11 cellular contexts compared by ENCODE assay signal in the genomic region with DNA sequence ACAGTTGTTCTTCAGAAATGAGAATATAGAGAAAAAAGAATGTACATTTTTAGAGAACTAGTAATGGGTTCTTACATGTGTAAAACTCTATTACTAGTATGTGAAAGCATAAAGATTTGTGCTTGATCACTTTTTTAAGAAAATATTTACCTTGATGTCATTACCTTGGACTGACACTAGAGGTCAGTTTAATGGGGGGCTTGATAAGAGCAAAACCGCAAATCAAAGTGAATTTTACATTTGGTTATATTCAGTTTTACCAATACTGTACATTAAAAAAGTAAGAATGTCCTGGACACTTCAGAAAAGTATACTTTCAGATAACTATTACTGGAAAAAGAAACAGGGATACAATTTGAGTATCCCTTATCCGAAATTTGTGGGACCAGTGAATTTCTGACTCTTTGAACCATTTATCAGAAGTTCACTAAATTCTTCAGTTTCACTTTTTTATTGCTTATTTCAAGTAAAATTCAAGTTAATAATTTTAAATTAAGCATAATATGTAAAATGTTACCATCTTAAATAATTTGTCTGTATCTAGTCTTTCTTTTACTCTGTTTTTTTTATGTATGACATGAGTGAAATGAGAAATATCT.
DNase-seq lines count a peak whose midpoint lies in the region; ATAC-seq, FAIRE-seq and TF ChIP-seq lines count a peak whose summit lies in the region.
"Had no signal": no experiment of that assay in that cellular context is flagged by ENCODE, and none has a peak within 500 bp of the region (broad histone marks: within the 10 kb centered on the region; RNA-seq: fewer than 3 reads in every experiment).

No MANE protein-coding gene starts in this region.

- H3K27me3 Mint-ChIP-seq in activated naive CD4-positive, alpha-beta T cell treated with anti-CD3 and anti-CD28 coated beads for 36 hours (ENCODE audit: low read depth), result no peaks in the 10 kb centered on the region
- H3K27me3 Mint-ChIP-seq in activated naive CD8-positive, alpha-beta T cell treated with anti-CD3 and anti-CD28 coated beads, Interleukin-2, amount 50 U/mL, for 24 hours, result no peaks in the 10 kb centered on the region

- H3K9me3 Mint-ChIP-seq in activated naive CD4-positive, alpha-beta T cell treated with anti-CD3 and anti-CD28 coated beads for 36 hours, result peaks cover 9% of the 10 kb centered on the region
- H3K9me3 Mint-ChIP-seq in activated naive CD8-positive, alpha-beta T cell treated with anti-CD3 and anti-CD28 coated beads, Interleukin-2, amount 50 U/mL, for 24 hours, result peaks cover 6% of the 10 kb centered on the region

- H3K4me1 Mint-ChIP-seq in activated naive CD4-positive, alpha-beta T cell treated with anti-CD3 and anti-CD28 coated beads for 36 hours (ENCODE audit: low read depth), result no peaks in the 10 kb centered on the region
- H3K4me1 Mint-ChIP-seq in activated naive CD8-positive, alpha-beta T cell treated with anti-CD3 and anti-CD28 coated beads, Interleukin-2, amount 50 U/mL, for 24 hours, result no peaks in the 10 kb centered on the region

- WGBS in liver, result 66% methylated on average over 2 of the region's 2 CpGs

- no peaks in the 10 kb centered on the region for H3K36me3 ChIP-seq in liver (ENCODE audit: control insufficient read depth in 4 of 4, insufficient read depth in 3 of 4, low read depth in 1 of 4, low read length in 3 of 4)

- ATAC-seq in activated naive CD8-positive, alpha-beta T cell treated with anti-CD3 and anti-CD28 coated beads, Interleukin-2, amount 50 U/mL, for 24 hours, result no peak
- ATAC-seq: psoas muscle had no signal

- H3K36me3 Mint-ChIP-seq in activated naive CD4-positive, alpha-beta T cell treated with anti-CD3 and anti-CD28 coated beads for 36 hours (ENCODE audit: low read depth), result no peaks in the 10 kb centered on the region
- no peaks in the 10 kb centered on the region for H3K36me3 Mint-ChIP-seq in activated naive CD8-positive, alpha-beta T cell treated with anti-CD3 and anti-CD28 coated beads, Interleukin-2, amount 50 U/mL, for 24 hours (ENCODE audit: low read depth)

- FAIRE-seq in D721Med (lab: Jason Lieb, UNC), result peak; percentile 84

- TF ChIP-seq RAD21 in liver (IDR thresholded peaks at IDR 0.05), result peak in 1 of 2 donors; percentile 60

- H3K27me3 ChIP-seq in liver (ENCODE audit: control insufficient read depth in 4 of 4, insufficient read depth in 4 of 4, low read length in 3 of 4), result no peaks in the 10 kb centered on the region

- H3K4me3 ChIP-seq in HFF-Myc (replicated peaks; ENCODE audit: low read depth, low read length) (no peak overlapping the region), liver (ENCODE audit: low read depth in 1 of 3, low read length in 3 of 3) (no peak overlapping the region)
- H3K4me3 ChIP-seq: psoas muscle had no signal

- no peak overlapping the region for H3K4me3 Mint-ChIP-seq in activated naive CD4-positive, alpha-beta T cell treated with anti-CD3 and anti-CD28 coated beads for 36 hours
- H3K4me3 Mint-ChIP-seq in activated naive CD8-positive, alpha-beta T cell treated with anti-CD3 and anti-CD28 coated beads, Interleukin-2, amount 50 U/mL, for 24 hours, result no peak overlapping the region

- no peak overlapping the region for H3K27ac ChIP-seq in liver (ENCODE audit: low read depth in 1 of 2, low read length in 2 of 2)
- H3K27ac ChIP-seq: psoas muscle had no signal

- H3K9ac ChIP-seq in liver (ENCODE audit: low read depth in 1 of 2, low read length in 2 of 2), result no peak overlapping the region

- H3K4me1 ChIP-seq in liver (ENCODE audit: control insufficient read depth in 4 of 4, insufficient read depth in 4 of 4, low read length in 3 of 4), result no peaks in the 10 kb centered on the region
- H3K4me1 ChIP-seq: psoas muscle had no signal

- CTCF ChIA-PET in activated naive CD4-positive, alpha-beta T cell treated with anti-CD3 and anti-CD28 coated beads for 36 hours (lab: Charles Lee), result no interaction called here

- TF ChIP-seq CTCF in D721Med (IDR thresholded peaks at IDR 0.05; ENCODE audit: insufficient read depth, missing control alignments), result peak; percentile 48
- TF ChIP-seq CTCF in HFF-Myc (IDR thresholded peaks at IDR 0.05; ENCODE audit: low read depth, low read length, missing control alignments), result peak; percentile 28
- peak; percentile 24 for TF ChIP-seq CTCF in liver (IDR thresholded peaks at IDR 0.05; ENCODE audit: low read depth, low read length, missing input control)

- H3K27ac Mint-ChIP-seq in activated naive CD4-positive, alpha-beta T cell treated with anti-CD3 and anti-CD28 coated beads for 36 hours, result no peak overlapping the region
- no peak overlapping the region for H3K27ac Mint-ChIP-seq in activated naive CD8-positive, alpha-beta T cell treated with anti-CD3 and anti-CD28 coated beads, Interleukin-2, amount 50 U/mL, for 24 hours

- DNase-seq in D721Med (ENCODE audit: insufficient read length, low spot score), result no peak
- no peak for DNase-seq in HFF-Myc (ENCODE audit: extremely low read depth, low read depth)
- peak; percentile 7 for DNase-seq in amniotic epithelial cell (ENCODE audit: low read depth)
- DNase-seq in activated naive CD4-positive, alpha-beta T cell treated with anti-CD3 and anti-CD28 coated beads for 36 hours, result no peak
- no peak for DNase-seq in activated naive CD8-positive, alpha-beta T cell treated with anti-CD3 and anti-CD28 coated beads, Interleukin-2, amount 50 U/mL, for 24 hours
- no peak for DNase-seq in NK-92 treated with Interleukin-12 subunit alpha and Interleukin-12 subunit beta, amount 100 ng/mL, for 24 hours (lab: John Stamatoyannopoulos, UW)
- no peak for DNase-seq in HuH-7.5 (ENCODE audit: low spot score)
- DNase-seq: activated gamma-delta T cell treated with Interleukin-2 at 50 U/mL for 16 hours, psoas muscle, T-helper 9 cell had no signal

- no peaks in the 10 kb centered on the region for H3K9me3 ChIP-seq in liver (ENCODE audit: control insufficient read depth in 4 of 4, low read length in 3 of 4)
- H3K9me3 ChIP-seq: psoas muscle had no signal

- intact Hi-C loops in activated naive CD4-positive, alpha-beta T cell treated with anti-CD3 and anti-CD28 coated beads for 36 hours (cut with micrococcal nuclease), result no loop called here

TF ChIP-seq in liver, 16 proteins besides CTCF, POLR2A, EP300 and RAD21:
- TF ChIP-seq, protein P1, sequence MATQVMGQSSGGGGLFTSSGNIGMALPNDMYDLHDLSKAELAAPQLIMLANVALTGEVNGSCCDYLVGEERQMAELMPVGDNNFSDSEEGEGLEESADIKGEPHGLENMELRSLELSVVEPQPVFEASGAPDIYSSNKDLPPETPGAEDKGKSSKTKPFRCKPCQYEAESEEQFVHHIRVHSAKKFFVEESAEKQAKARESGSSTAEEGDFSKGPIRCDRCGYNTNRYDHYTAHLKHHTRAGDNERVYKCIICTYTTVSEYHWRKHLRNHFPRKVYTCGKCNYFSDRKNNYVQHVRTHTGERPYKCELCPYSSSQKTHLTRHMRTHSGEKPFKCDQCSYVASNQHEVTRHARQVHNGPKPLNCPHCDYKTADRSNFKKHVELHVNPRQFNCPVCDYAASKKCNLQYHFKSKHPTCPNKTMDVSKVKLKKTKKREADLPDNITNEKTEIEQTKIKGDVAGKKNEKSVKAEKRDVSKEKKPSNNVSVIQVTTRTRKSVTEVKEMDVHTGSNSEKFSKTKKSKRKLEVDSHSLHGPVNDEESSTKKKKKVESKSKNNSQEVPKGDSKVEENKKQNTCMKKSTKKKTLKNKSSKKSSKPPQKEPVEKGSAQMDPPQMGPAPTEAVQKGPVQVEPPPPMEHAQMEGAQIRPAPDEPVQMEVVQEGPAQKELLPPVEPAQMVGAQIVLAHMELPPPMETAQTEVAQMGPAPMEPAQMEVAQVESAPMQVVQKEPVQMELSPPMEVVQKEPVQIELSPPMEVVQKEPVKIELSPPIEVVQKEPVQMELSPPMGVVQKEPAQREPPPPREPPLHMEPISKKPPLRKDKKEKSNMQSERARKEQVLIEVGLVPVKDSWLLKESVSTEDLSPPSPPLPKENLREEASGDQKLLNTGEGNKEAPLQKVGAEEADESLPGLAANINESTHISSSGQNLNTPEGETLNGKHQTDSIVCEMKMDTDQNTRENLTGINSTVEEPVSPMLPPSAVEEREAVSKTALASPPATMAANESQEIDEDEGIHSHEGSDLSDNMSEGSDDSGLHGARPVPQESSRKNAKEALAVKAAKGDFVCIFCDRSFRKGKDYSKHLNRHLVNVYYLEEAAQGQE (IDR thresholded peaks at IDR 0.05), result no peak
- TF ChIP-seq GABPA (IDR thresholded peaks at IDR 0.05 in 1 of 2, conservative IDR thresholded peaks at IDR 0.05 in 1 of 2) (no peak), HNF4A (conservative IDR thresholded peaks at IDR 0.05) (no peak), HNF4G (IDR thresholded peaks at IDR 0.05) (no peak), TAF1 (conservative IDR thresholded peaks at IDR 0.05) (no peak), RXRA (IDR thresholded peaks at IDR 0.05) (no peak), SP1 (IDR thresholded peaks at IDR 0.05) (no peak), NR2F2 (IDR thresholded peaks at IDR 0.05) (no peak), ATF3 (IDR thresholded peaks at IDR 0.05) (no peak), FOXA1 (IDR thresholded peaks at IDR 0.05) (no peak)
- TF ChIP-seq, protein P2, sequence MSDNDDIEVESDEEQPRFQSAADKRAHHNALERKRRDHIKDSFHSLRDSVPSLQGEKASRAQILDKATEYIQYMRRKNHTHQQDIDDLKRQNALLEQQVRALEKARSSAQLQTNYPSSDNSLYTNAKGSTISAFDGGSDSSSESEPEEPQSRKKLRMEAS (IDR thresholded peaks at IDR 0.05), result no peak
- TF ChIP-seq, protein P3, sequence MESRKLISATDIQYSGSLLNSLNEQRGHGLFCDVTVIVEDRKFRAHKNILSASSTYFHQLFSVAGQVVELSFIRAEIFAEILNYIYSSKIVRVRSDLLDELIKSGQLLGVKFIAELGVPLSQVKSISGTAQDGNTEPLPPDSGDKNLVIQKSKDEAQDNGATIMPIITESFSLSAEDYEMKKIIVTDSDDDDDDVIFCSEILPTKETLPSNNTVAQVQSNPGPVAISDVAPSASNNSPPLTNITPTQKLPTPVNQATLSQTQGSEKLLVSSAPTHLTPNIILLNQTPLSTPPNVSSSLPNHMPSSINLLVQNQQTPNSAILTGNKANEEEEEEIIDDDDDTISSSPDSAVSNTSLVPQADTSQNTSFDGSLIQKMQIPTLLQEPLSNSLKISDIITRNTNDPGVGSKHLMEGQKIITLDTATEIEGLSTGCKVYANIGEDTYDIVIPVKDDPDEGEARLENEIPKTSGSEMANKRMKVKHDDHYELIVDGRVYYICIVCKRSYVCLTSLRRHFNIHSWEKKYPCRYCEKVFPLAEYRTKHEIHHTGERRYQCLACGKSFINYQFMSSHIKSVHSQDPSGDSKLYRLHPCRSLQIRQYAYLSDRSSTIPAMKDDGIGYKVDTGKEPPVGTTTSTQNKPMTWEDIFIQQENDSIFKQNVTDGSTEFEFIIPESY (IDR thresholded peaks at IDR 0.05), result no peak
